In genomic region chr10:110612073-110612472, GRCh38 we compare ENCODE assay signal across 16 cellular contexts. TPM values are rescaled to one million over a fixed set of nuclear protein-coding genes. Genes with fewer than 3 reads are reported as not detected.
DNase-seq lines count a peak whose midpoint lies in the region; ATAC-seq, FAIRE-seq and TF ChIP-seq lines count a peak whose summit lies in the region.
"Had no signal": no experiment of that assay in that cellular context is flagged by ENCODE, and none has a peak within 500 bp of the region (broad histone marks: within the 10 kb centered on the region; RNA-seq: fewer than 3 reads in every experiment).

No MANE protein-coding gene starts in this region.

- no peaks in the 10 kb centered on the region for H3K9me3 ChIP-seq in SU-DHL-6 (ENCODE audit: insufficient read depth, low read length)
- H3K9me3 ChIP-seq in BE2C = no peaks in the 10 kb centered on the region
- H3K9me3 ChIP-seq: left lung had no signal

- peak; percentile 53 for FAIRE-seq in GM19239 (lab: Jason Lieb, UNC)

- H3F3A ChIP-seq in SU-DHL-6 (ENCODE audit: insufficient read depth) = peaks cover 11% of the 10 kb centered on the region; the same call in 1 of the 2 replicates

- H3K27ac ChIP-seq in SU-DHL-6 (ENCODE audit: low read depth, low read length) = peak overlapping the region; percentile 42
- H3K27ac ChIP-seq: left lung had no signal

- TF ChIP-seq CTCF in GM06990 (IDR thresholded peaks at IDR 0.05; ENCODE audit: insufficient read depth, low read length, poor library complexity, severe bottlenecking) = no peak
- TF ChIP-seq CTCF in SU-DHL-6 (IDR thresholded peaks at IDR 0.05; ENCODE audit: insufficient read depth, low read length, poor library complexity, severe bottlenecking) = no peak
- TF ChIP-seq CTCF in BE2C (IDR thresholded peaks at IDR 0.05; ENCODE audit: low read depth, low read length) = no peak

- H3K4me3 ChIP-seq in GM06990 (replicated peaks; ENCODE audit: low read depth, low read length) = no peak overlapping the region
- H3K4me3 ChIP-seq in SU-DHL-6 (ENCODE audit: insufficient read depth, low read length, poor library complexity, severe bottlenecking) = no peak overlapping the region
- H3K4me3 ChIP-seq in BE2C (ENCODE audit: low read depth, low read length) = no peak overlapping the region
- H3K4me3 ChIP-seq: left lung had no signal

- ATAC-seq in HG03196 (IDR thresholded peaks at IDR 0.05; ENCODE audit: unreplicated experiment) (peak; percentile 31), HG02870 (IDR thresholded peaks at IDR 0.05; ENCODE audit: unreplicated experiment) (no peak), GM21737 (IDR thresholded peaks at IDR 0.05; ENCODE audit: unreplicated experiment) (no peak)
- ATAC-seq: left lung; naive thymus-derived CD4-positive, alpha-beta T cell had no signal

- no peak overlapping the region for H2AFZ ChIP-seq in SU-DHL-6 (ENCODE audit: low read depth, low read length, severe bottlenecking)

- H3K36me3 ChIP-seq in GM06990 (ENCODE audit: control insufficient read depth, insufficient read depth, low read length) (no peaks in the 10 kb centered on the region), SU-DHL-6 (ENCODE audit: low read length) (no peaks in the 10 kb centered on the region), BE2C (no peaks in the 10 kb centered on the region)

- DNase-seq in GM06990 (ENCODE audit: extremely low read depth, insufficient read length) (peak; percentile 51), GM19239 (ENCODE audit: insufficient read length, low spot score) (no peak), AG08396 (ENCODE audit: low spot score) (no peak), BE2C (no peak)
- DNase-seq: activated effector memory CD4-positive, alpha-beta T cell treated with anti-CD3 and anti-CD28 coated beads, Interleukin-2, amount 50 U/mL, for 16 hours; Calu3; H9; left lung; naive thymus-derived CD4-positive, alpha-beta T cell; NCI-H1417 treated with DMSO at 0.1 percent for 48 hours; NCI-H510A; T-helper 9 cell had no signal

- H3K4me1 ChIP-seq in BE2C = peaks cover 3% of the 10 kb centered on the region; the same call in 1 of the 2 replicates
- H3K4me1 ChIP-seq: left lung had no signal

- H3K79me2 ChIP-seq in SU-DHL-6 (ENCODE audit: insufficient read depth, low read length) = no peaks in the 10 kb centered on the region

- peak overlapping the region; percentile 4; the same call in 1 of the 2 replicates for H3K9ac ChIP-seq in SU-DHL-6 (ENCODE audit: low read length)

- H3K27me3 ChIP-seq in GM06990 (replicated peaks; ENCODE audit: control insufficient read depth, insufficient read depth, low read length) (no peaks in the 10 kb centered on the region), SU-DHL-6 (ENCODE audit: low read length) (no peaks in the 10 kb centered on the region), BE2C (no peaks in the 10 kb centered on the region)
- H3K27me3 ChIP-seq: left lung had no signal

- no peaks in the 10 kb centered on the region for H3K9me2 ChIP-seq in SU-DHL-6 (replicated peaks; ENCODE audit: insufficient read depth, low read length)

- H3K4me2 ChIP-seq in SU-DHL-6 (ENCODE audit: low read depth, low read length, poor library complexity, severe bottlenecking) = peak overlapping the region; percentile 44

- no peaks in the 10 kb centered on the region for H4K20me1 ChIP-seq in SU-DHL-6 (ENCODE audit: low read depth, low read length)

RNA-seq across cellular contexts. Expression of gene RBM20, which starts 32.1 kb away (rescaled TPM):
- 31.0 TPM for polyA plus RNA-seq in BE2C (2012; ENCODE audit: insufficient read depth, insufficient read length, low read depth)

RNA-seq across cellular contexts. Expression of gene SMC3, which starts 44.6 kb away (rescaled TPM):
- 42.9 TPM for polyA plus RNA-seq in BE2C (2012; ENCODE audit: insufficient read depth, insufficient read length, low read depth)
